Comparison of ENCODE assay signal across 25 cellular contexts in genomic region chr3:8813411-8813810, GRCh38.
"Had no signal": no experiment of that assay in that cellular context is flagged by ENCODE, and none has a peak within 500 bp of the region (broad histone marks: within the 10 kb centered on the region; RNA-seq: fewer than 3 reads in every experiment).

No MANE protein-coding gene starts in this region.

- DNase-seq: naive thymus-derived CD4-positive, alpha-beta T cell; natural killer cell; nucleus accumbens; pancreas; psoas muscle; right cardiac atrium; right lobe of liver; sigmoid colon; small intestine; stimulated activated CD4-positive, alpha-beta T cell treated with anti-CD3 and anti-CD28 coated beads, Interleukin-15, amount 100 ng/mL, for 24 hours; stimulated activated CD4-positive, alpha-beta T cell treated with anti-CD3 and anti-CD28 coated beads, Interleukin-2, amount 100 ng/mL, for 24 hours; stimulated activated CD4-positive, alpha-beta T cell treated with anti-CD3 and anti-CD28 coated beads, Interleukin-2, amount 100 ng/mL, for 48 hours; stimulated activated CD4-positive, alpha-beta T cell treated with anti-CD3 and anti-CD28 coated beads, Interleukin-4, amount 100 ng/mL, for 24 hours; stimulated activated naive B cell treated with anti-CD40 and anti-IgM and Interleukin-4, amounts not matched to agents 10 μg/mL and 1 μg/mL and 100 μg/mL, for 72 hours; stimulated activated naive CD4-positive, alpha-beta T cell treated with Interleukin-2 at 50 U/mL for 16 hours; stomach; thyroid gland; upper lobe of left lung had no signal

- H3K4me1 ChIP-seq: pancreas, psoas muscle, right lobe of liver, sigmoid colon, stomach, thyroid gland, tibial nerve, upper lobe of left lung, vagina had no signal

- H3K9me3 ChIP-seq: pancreas, right lobe of liver, thyroid gland had no signal

- H3K4me1 Mint-ChIP-seq: naive thymus-derived CD4-positive, alpha-beta T cell; natural killer cell; nephron; stimulated activated effector memory CD8-positive, alpha-beta T cell treated with anti-CD3 and anti-CD28 coated beads, Interleukin-12 subunit alpha, Interleukin-12 subunit beta, amount 100 ng/mL, for 72 hours; stimulated activated naive B cell treated with anti-CD40 and anti-IgM and Interleukin-4, amounts not matched to agents 10 μg/mL and 1 μg/mL and 100 μg/mL, for 72 hours had no signal

- H3K27me3 Mint-ChIP-seq: naive thymus-derived CD4-positive, alpha-beta T cell; stimulated activated naive B cell treated with anti-CD40 and anti-IgM and Interleukin-4, amounts not matched to agents 10 μg/mL and 1 μg/mL and 100 μg/mL, for 72 hours had no signal

- FAIRE-seq: pancreas, small intestine, urothelium cell line had no signal

- H3K27ac Mint-ChIP-seq: naive thymus-derived CD4-positive, alpha-beta T cell; natural killer cell; nephron; stimulated activated effector memory CD8-positive, alpha-beta T cell treated with anti-CD3 and anti-CD28 coated beads, Interleukin-12 subunit alpha, Interleukin-12 subunit beta, amount 100 ng/mL, for 72 hours; stimulated activated naive B cell treated with anti-CD40 and anti-IgM and Interleukin-4, amounts not matched to agents 10 μg/mL and 1 μg/mL and 100 μg/mL, for 72 hours had no signal

- H3K4me3 Mint-ChIP-seq: naive thymus-derived CD4-positive, alpha-beta T cell; natural killer cell; nephron; stimulated activated effector memory CD8-positive, alpha-beta T cell treated with anti-CD3 and anti-CD28 coated beads, Interleukin-12 subunit alpha, Interleukin-12 subunit beta, amount 100 ng/mL, for 72 hours; stimulated activated naive B cell treated with anti-CD40 and anti-IgM and Interleukin-4, amounts not matched to agents 10 μg/mL and 1 μg/mL and 100 μg/mL, for 72 hours had no signal

- H3K36me3 ChIP-seq: neutrophil, pancreas, right lobe of liver, sigmoid colon, stomach, thoracic aorta, thyroid gland, tibial nerve, upper lobe of left lung, vagina had no signal

- H3K27me3 ChIP-seq: neutrophil, pancreas, right lobe of liver, sigmoid colon, stomach, thyroid gland, tibial nerve, upper lobe of left lung, vagina had no signal

- H3K36me3 Mint-ChIP-seq: natural killer cell; stimulated activated effector memory CD8-positive, alpha-beta T cell treated with anti-CD3 and anti-CD28 coated beads, Interleukin-12 subunit alpha, Interleukin-12 subunit beta, amount 100 ng/mL, for 72 hours had no signal

- H3K27ac ChIP-seq: neutrophil, pancreas, psoas muscle, right lobe of liver, sigmoid colon, stomach, thoracic aorta, thyroid gland, tibial nerve, upper lobe of left lung, vagina had no signal

- H3K4me3 ChIP-seq: pancreas, psoas muscle, right lobe of liver, sigmoid colon, stomach, thoracic aorta, thyroid gland, tibial nerve, upper lobe of left lung, vagina had no signal
